ENCODE assay signal across 22 cellular contexts in the genomic region with DNA sequence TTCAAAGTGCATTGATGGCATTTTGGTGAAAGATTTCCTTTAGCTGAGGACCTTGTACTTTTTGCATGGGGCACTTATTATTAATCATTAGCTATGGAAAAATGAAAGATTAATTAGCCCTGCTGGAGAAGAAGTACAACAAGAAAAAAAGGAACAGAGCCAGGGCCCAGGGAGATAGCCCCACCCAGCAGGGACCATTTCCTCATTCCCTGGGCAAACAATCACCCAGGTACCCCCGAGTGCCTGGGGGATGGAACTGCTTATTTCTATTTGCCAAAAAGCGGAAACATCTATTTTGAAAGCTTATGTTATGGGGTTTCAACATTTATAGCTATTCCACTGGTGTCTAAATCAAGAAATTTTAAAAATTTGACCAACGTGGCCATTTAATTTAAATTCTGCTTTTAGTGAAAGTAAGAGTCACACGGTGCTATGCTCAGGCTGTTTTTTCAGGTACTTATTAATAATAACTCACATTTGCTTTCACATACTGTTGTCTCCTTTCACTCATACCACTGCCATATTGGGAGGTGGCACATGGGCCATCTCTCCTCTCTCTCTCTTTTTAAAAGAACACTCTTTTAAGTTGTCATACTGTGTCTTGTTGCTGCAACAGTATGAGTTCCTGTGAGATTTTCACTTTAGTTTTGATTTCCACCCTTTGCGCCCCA.
A peak's percentile ranks its signal among the peaks of the same experiment; 100 is the strongest.
DNase-seq lines count a peak whose midpoint lies in the region; ATAC-seq and TF ChIP-seq lines count a peak whose summit lies in the region.
"Had no signal": no experiment of that assay in that cellular context is flagged by ENCODE, and none has a peak within 500 bp of the region (broad histone marks: within the 10 kb centered on the region; RNA-seq: fewer than 3 reads in every experiment).

No MANE protein-coding gene starts in this region.

- ATAC-seq in right lobe of liver (peak; percentile 46 to 64 (median 60)), upper lobe of right lung (peak; percentile 92), HG03460 (IDR thresholded peaks at IDR 0.05; ENCODE audit: unreplicated experiment) (no peak)
- ATAC-seq: heart right ventricle, sciatic nerve had no signal

- no peak overlapping the region for H3K9ac ChIP-seq in mammary epithelial cell (ENCODE audit: insufficient read depth, low read length)

- intact Hi-C loops in mammary epithelial cell (cut with micrococcal nuclease), result no loop called here
- intact Hi-C loops in MCF 10A (cut with micrococcal nuclease), result loop anchor here (10.0 kb wide), 1 partner anchor 365 kb away; no protein-coding TSS in a partner anchor
- intact Hi-C loops in right lobe of liver (cut with DNase I), result no loop called here
- intact Hi-C loops in upper lobe of right lung (cut with DNase I), result no loop called here

- no peaks in the 10 kb centered on the region for H3K4me1 ChIP-seq in mammary epithelial cell (ENCODE audit: insufficient read depth, low read length)
- H3K4me1 ChIP-seq in right lobe of liver, result no peaks in the 10 kb centered on the region
- peaks cover 6% of the 10 kb centered on the region for H3K4me1 ChIP-seq in upper lobe of right lung
- H3K4me1 ChIP-seq: SJCRH30, suprapubic skin had no signal

- H3K9me3 ChIP-seq in mammary epithelial cell (replicated peaks; ENCODE audit: insufficient read depth, low read length), result no peaks in the 10 kb centered on the region
- H3K9me3 ChIP-seq in right lobe of liver, result no peaks in the 10 kb centered on the region
- no peaks in the 10 kb centered on the region for H3K9me3 ChIP-seq in upper lobe of right lung
- H3K9me3 ChIP-seq: SJCRH30, suprapubic skin had no signal

- BruUV-seq in mammary epithelial cell (replicated peaks; lab: Mats Ljungman, UMichigan) (no TSS peak), MCF 10A (replicated peaks; lab: Mats Ljungman, UMichigan) (no TSS peak)

- H3K9me3 Mint-ChIP-seq in MCF 10A (ENCODE audit: unreplicated experiment), result peaks cover 12% of the 10 kb centered on the region
- H3K9me3 Mint-ChIP-seq: activated CD4-positive, alpha-beta memory T cell treated with anti-CD3 and anti-CD28 coated beads for 36 hours; T-helper 1 cell treated with Interleukin-12 subunit alpha and Interleukin-12 subunit beta and Interleukin-4 antibody, amounts not matched to agents 30 μg/mL and 1 μg/mL, for 36 hours had no signal

- no peak for DNase-seq in mammary epithelial cell
- DNase-seq in MCF 10A (ENCODE audit: unreplicated experiment), result no peak
- peak; percentile 10 for DNase-seq in OCI-M1 (lab: John Stamatoyannopoulos, UW)
- DNase-seq in right lobe of liver, result no peak
- no peak for DNase-seq in upper lobe of right lung
- no peak for DNase-seq in GM10248 (ENCODE audit: extremely low spot score)
- no peak for DNase-seq in HCEC 1CT
- DNase-seq: activated CD4-positive, alpha-beta memory T cell treated with anti-CD3 and anti-CD28 coated beads for 36 hours; activated T-cell treated with anti-CD3 and anti-CD28 coated beads for 4 hours; amniotic stem cell; heart right ventricle; KG1; NCI-H1436; NCI-H2171; NCI-H526; SJCRH30 had no signal

- H3K36me3 Mint-ChIP-seq in MCF 10A (ENCODE audit: insufficient read depth, unreplicated experiment), result no peaks in the 10 kb centered on the region
- H3K36me3 Mint-ChIP-seq: activated CD4-positive, alpha-beta memory T cell treated with anti-CD3 and anti-CD28 coated beads for 36 hours had no signal

- H3K27ac Mint-ChIP-seq in MCF 10A (ENCODE audit: low read depth, unreplicated experiment), result no peak overlapping the region
- H3K27ac Mint-ChIP-seq: activated CD4-positive, alpha-beta memory T cell treated with anti-CD3 and anti-CD28 coated beads for 36 hours; B cell; T-helper 1 cell treated with Interleukin-12 subunit alpha and Interleukin-12 subunit beta and Interleukin-4 antibody, amounts not matched to agents 30 μg/mL and 1 μg/mL, for 36 hours had no signal

- no peaks in the 10 kb centered on the region for H3K4me1 Mint-ChIP-seq in MCF 10A (ENCODE audit: insufficient read depth, unreplicated experiment)

- H3K36me3 ChIP-seq in mammary epithelial cell (ENCODE audit: insufficient read depth, low read length), result no peaks in the 10 kb centered on the region
- H3K36me3 ChIP-seq in right lobe of liver, result no peaks in the 10 kb centered on the region
- H3K36me3 ChIP-seq in upper lobe of right lung, result no peaks in the 10 kb centered on the region
- H3K36me3 ChIP-seq: cardiac muscle cell, heart right ventricle, SJCRH30, suprapubic skin had no signal

- in situ Hi-C loops in mammary epithelial cell (cut with MboI; ENCODE audit: low sequenced_read_pairs in 2 of 2), result loop anchor here in 1 of 2 donors (25.0 kb wide), 1 partner anchor 338 kb away; no protein-coding TSS in a partner anchor

- no peaks in the 10 kb centered on the region for H3K27me3 ChIP-seq in mammary epithelial cell (ENCODE audit: insufficient read depth, low read length)
- H3K27me3 ChIP-seq in right lobe of liver, result no peaks in the 10 kb centered on the region
- no peaks in the 10 kb centered on the region for H3K27me3 ChIP-seq in upper lobe of right lung
- H3K27me3 ChIP-seq: cardiac muscle cell, heart right ventricle, SJCRH30, suprapubic skin had no signal

- H3K4me3 ChIP-seq in mammary epithelial cell (replicated peaks in 1 of 3; ENCODE audit: insufficient read depth in 1 of 3, low read depth in 2 of 3, low read length in 3 of 3) (no peak overlapping the region), right lobe of liver (no peak overlapping the region), upper lobe of right lung (no peak overlapping the region)
- H3K4me3 ChIP-seq: cardiac muscle cell, heart right ventricle, SJCRH30, suprapubic skin had no signal

- CTCF ChIA-PET in mammary epithelial cell (lab: Charles Lee; ENCODE audit: low non-redundant PET) (no interaction called here), MCF 10A (lab: Yijun Ruan, JAX) (no interaction called here), GM10248 (lab: Yijun Ruan, JAX) (interaction anchor here (0.9 to 2.0 kb wide), 7 partner anchors 9 to 42 kb away, joined by 3 to 7 read pairs (median 5); no protein-coding TSS in a partner anchor)

- dilution Hi-C loops in mammary epithelial cell (cut with HindIII; ENCODE audit: low sequenced_read_pairs), result no loop called here

- peak overlapping the region; percentile 20 for H2AFZ ChIP-seq in mammary epithelial cell (ENCODE audit: low read depth, low read length)

- H3K4me3 Mint-ChIP-seq in MCF 10A (ENCODE audit: unreplicated experiment), result no peak overlapping the region
- H3K4me3 Mint-ChIP-seq: activated CD4-positive, alpha-beta memory T cell treated with anti-CD3 and anti-CD28 coated beads for 36 hours; B cell; T-helper 1 cell treated with Interleukin-12 subunit alpha and Interleukin-12 subunit beta and Interleukin-4 antibody, amounts not matched to agents 30 μg/mL and 1 μg/mL, for 36 hours had no signal

- no peaks in the 10 kb centered on the region for H3K27me3 Mint-ChIP-seq in MCF 10A (ENCODE audit: insufficient read depth, unreplicated experiment)
- H3K27me3 Mint-ChIP-seq: activated CD4-positive, alpha-beta memory T cell treated with anti-CD3 and anti-CD28 coated beads for 36 hours had no signal

- WGBS in mammary epithelial cell (ENCODE audit: low coverage, missing lambda C conversion rate), result 70% methylated on average over 5 of the region's 5 CpGs
- 49% methylated on average over 5 of the region's 5 CpGs for WGBS in right lobe of liver (ENCODE audit: insufficient coverage, low coverage, low lambda C conversion rate, missing lambda C conversion rate)

- POLR2A ChIA-PET in MCF 10A (lab: Yijun Ruan, JAX) (interaction anchor here (0.6 to 0.9 kb wide), 5 partner anchors 11 to 786 kb away, joined by 3 read pairs; no protein-coding TSS in a partner anchor), GM10248 (lab: Yijun Ruan, JAX) (no interaction called here)

- H4K20me1 ChIP-seq in mammary epithelial cell (ENCODE audit: insufficient read depth, low read length), result no peaks in the 10 kb centered on the region

- no peak overlapping the region for H3K4me2 ChIP-seq in mammary epithelial cell (ENCODE audit: insufficient read depth, low read depth, low read length)

- H3K79me2 ChIP-seq in mammary epithelial cell (ENCODE audit: insufficient read depth, low read length), result no peaks in the 10 kb centered on the region

- H3K27ac ChIP-seq in mammary epithelial cell (ENCODE audit: insufficient read depth, low read depth, low read length) (no peak overlapping the region), right lobe of liver (no peak overlapping the region), upper lobe of right lung (no peak overlapping the region)
- H3K27ac ChIP-seq: cardiac muscle cell, heart right ventricle, SJCRH30, suprapubic skin had no signal

- TF ChIP-seq POLR2A in right lobe of liver (IDR thresholded peaks at IDR 0.05), result no peak

- TF ChIP-seq CTCF in mammary epithelial cell (conservative IDR thresholded peaks at IDR 0.05 in 1 of 2, IDR thresholded peaks at IDR 0.05 in 1 of 2; ENCODE audit: extremely low read depth in 1 of 2, insufficient read depth in 1 of 2, low read depth in 1 of 2, low read length in 2 of 2) (no peak), MCF 10A (IDR thresholded peaks at IDR 0.05; ENCODE audit: unreplicated experiment) (no peak), right lobe of liver (IDR thresholded peaks at IDR 0.05) (no peak), upper lobe of right lung (IDR thresholded peaks at IDR 0.05) (no peak), GM10248 (IDR thresholded peaks at IDR 0.05; ENCODE audit: control extremely low read depth, extremely low read depth, low read depth, missing control alignments) (no peak)
